ENCODE assay signal across 22 cellular contexts in genomic region chr2:58732999-58733398, GRCh38.
"Had no signal": no experiment of that assay in that cellular context is flagged by ENCODE, and none has a peak within 500 bp of the region (broad histone marks: within the 10 kb centered on the region; RNA-seq: fewer than 3 reads in every experiment).

No MANE protein-coding gene starts in this region.

- H3K36me3 ChIP-seq: esophagus squamous epithelium, gastrocnemius medialis, heart right ventricle, left lung, lower lobe of right lung had no signal

- H3K36me3 Mint-ChIP-seq: mesothelial cell of epicardium, naive B cell had no signal

- H3K27ac Mint-ChIP-seq: effector memory CD8-positive, alpha-beta T cell; endodermal cell; mesothelial cell of epicardium; naive B cell had no signal

- H3K9me3 Mint-ChIP-seq: effector memory CD8-positive, alpha-beta T cell; endodermal cell; mesothelial cell of epicardium; naive B cell had no signal

- H3K4me3 Mint-ChIP-seq: effector memory CD8-positive, alpha-beta T cell; endodermal cell; mesothelial cell of epicardium; naive B cell had no signal

- DNase-seq: effector CD8-positive, alpha-beta T cell; effector memory CD8-positive, alpha-beta T cell; endodermal cell; erythroblast; esophagus squamous epithelium; foreskin fibroblast; foreskin melanocyte; gastrocnemius medialis; glutamatergic neuron; head of caudate nucleus; heart right ventricle; hippocampal formation; left cardiac atrium; left lung; left ventricle myocardium superior; lower lobe of right lung; mesenchymal stem cell; mucosa of descending colon; naive B cell had no signal

- H3K27me3 ChIP-seq: esophagus squamous epithelium, gastrocnemius medialis, heart right ventricle, left lung had no signal

- H3K4me3 ChIP-seq: coronary artery, esophagus squamous epithelium, gastrocnemius medialis, heart right ventricle, left lung, lower lobe of right lung, mucosa of descending colon had no signal

- H3K27me3 Mint-ChIP-seq: effector memory CD8-positive, alpha-beta T cell had no signal

- ATAC-seq: effector memory CD8-positive, alpha-beta T cell; esophagus mucosa; gastrocnemius medialis; heart right ventricle; left cardiac atrium; left lung; left ventricle myocardium superior; lower lobe of right lung; mucosa of descending colon had no signal
